ENCODE assay signal across 1 cellular context in genomic region chr7:138460176-138460648, GRCh38.
A peak's percentile ranks its signal among the peaks of the same experiment; 100 is the strongest.
TF ChIP-seq lines count a peak whose summit lies in the region.

TRIM24 (plus strand) TSS chr7:138460259; CDS start chr7:138460549, 290 bp downstream.

TF ChIP-seq in K562, 482 proteins besides CTCF, POLR2A, EP300 and RAD21 (continued from another document and continues in another):
- TF ChIP-seq RBM15 (IDR thresholded peaks at IDR 0.05; ENCODE audit: insufficient read depth, low read length) (no peak), ZNF436 (CRISPR knock-in tag; IDR thresholded peaks at IDR 0.05) (no peak), PTRF (tag; IDR thresholded peaks at IDR 0.05) (no peak), CUX1 (CRISPR knock-in tag; IDR thresholded peaks at IDR 0.05) (no peak), SP2 (IDR thresholded peaks at IDR 0.05; ENCODE audit: extremely low read depth, low read depth, low read length, poor library complexity, severe bottlenecking) (no peak), NFE2L1 (tag; IDR thresholded peaks at IDR 0.05; ENCODE audit: borderline replicate concordance, low read depth) (no peak), RREB1 (CRISPR knock-in tag; IDR thresholded peaks at IDR 0.05) (peak; percentile 88; the same call in 1 of the 2 replicates), SAFB (IDR thresholded peaks at IDR 0.05; ENCODE audit: borderline replicate concordance, low read depth, low read length) (peak; percentile 96), ZNF512 (tag; IDR thresholded peaks at IDR 0.05) (no peak), PHB (CRISPR knock-in tag; IDR thresholded peaks at IDR 0.05) (no peak), SOX6 (IDR thresholded peaks at IDR 0.05) (0 out of 2 replicates have a peak, but pooled peaks have one; percentile 16), ATF3 (IDR thresholded peaks at IDR 0.05) (no peak), ATF3 (CRISPR knock-in tag; conservative IDR thresholded peaks at IDR 0.05) (no peak), DACH1 (IDR thresholded peaks at IDR 0.05; ENCODE audit: partially characterized antibody) (no peak), SRSF1 (IDR thresholded peaks at IDR 0.05; ENCODE audit: low read depth, low read length) (no peak), ZFPM2 (CRISPR knock-in tag; IDR thresholded peaks at IDR 0.05) (no peak), IRF2 (CRISPR knock-in tag; IDR thresholded peaks at IDR 0.05) (no peak), E2F3 (CRISPR knock-in tag; IDR thresholded peaks at IDR 0.05) (peak; percentile 61; the same call in 1 of the 2 replicates), MXD1 (CRISPR knock-in tag; IDR thresholded peaks at IDR 0.05; ENCODE audit: borderline replicate concordance, poor library complexity, severe bottlenecking) (no peak), ATF7 (IDR thresholded peaks at IDR 0.05) (no peak), AFF4 (CRISPR knock-in tag; IDR thresholded peaks at IDR 0.05) (peak; percentile 55; the same call in 1 of the 2 replicates)
- TF ChIP-seq, protein P1, sequence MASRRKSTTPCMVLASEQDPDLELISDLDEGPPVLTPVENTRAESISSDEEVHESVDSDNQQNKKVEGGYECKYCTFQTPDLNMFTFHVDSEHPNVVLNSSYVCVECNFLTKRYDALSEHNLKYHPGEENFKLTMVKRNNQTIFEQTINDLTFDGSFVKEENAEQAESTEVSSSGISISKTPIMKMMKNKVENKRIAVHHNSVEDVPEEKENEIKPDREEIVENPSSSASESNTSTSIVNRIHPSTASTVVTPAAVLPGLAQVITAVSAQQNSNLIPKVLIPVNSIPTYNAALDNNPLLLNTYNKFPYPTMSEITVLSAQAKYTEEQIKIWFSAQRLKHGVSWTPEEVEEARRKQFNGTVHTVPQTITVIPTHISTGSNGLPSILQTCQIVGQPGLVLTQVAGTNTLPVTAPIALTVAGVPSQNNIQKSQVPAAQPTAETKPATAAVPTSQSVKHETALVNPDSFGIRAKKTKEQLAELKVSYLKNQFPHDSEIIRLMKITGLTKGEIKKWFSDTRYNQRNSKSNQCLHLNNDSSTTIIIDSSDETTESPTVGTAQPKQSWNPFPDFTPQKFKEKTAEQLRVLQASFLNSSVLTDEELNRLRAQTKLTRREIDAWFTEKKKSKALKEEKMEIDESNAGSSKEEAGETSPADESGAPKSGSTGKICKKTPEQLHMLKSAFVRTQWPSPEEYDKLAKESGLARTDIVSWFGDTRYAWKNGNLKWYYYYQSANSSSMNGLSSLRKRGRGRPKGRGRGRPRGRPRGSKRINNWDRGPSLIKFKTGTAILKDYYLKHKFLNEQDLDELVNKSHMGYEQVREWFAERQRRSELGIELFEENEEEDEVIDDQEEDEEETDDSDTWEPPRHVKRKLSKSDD (conservative IDR thresholded peaks at IDR 0.05; ENCODE audit: low read length): no peak
- TF ChIP-seq, protein P2, sequence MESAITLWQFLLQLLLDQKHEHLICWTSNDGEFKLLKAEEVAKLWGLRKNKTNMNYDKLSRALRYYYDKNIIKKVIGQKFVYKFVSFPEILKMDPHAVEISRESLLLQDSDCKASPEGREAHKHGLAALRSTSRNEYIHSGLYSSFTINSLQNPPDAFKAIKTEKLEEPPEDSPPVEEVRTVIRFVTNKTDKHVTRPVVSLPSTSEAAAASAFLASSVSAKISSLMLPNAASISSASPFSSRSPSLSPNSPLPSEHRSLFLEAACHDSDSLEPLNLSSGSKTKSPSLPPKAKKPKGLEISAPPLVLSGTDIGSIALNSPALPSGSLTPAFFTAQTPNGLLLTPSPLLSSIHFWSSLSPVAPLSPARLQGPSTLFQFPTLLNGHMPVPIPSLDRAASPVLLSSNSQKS (CRISPR knock-in tag; IDR thresholded peaks at IDR 0.05): no peak
- TF ChIP-seq, protein P3, sequence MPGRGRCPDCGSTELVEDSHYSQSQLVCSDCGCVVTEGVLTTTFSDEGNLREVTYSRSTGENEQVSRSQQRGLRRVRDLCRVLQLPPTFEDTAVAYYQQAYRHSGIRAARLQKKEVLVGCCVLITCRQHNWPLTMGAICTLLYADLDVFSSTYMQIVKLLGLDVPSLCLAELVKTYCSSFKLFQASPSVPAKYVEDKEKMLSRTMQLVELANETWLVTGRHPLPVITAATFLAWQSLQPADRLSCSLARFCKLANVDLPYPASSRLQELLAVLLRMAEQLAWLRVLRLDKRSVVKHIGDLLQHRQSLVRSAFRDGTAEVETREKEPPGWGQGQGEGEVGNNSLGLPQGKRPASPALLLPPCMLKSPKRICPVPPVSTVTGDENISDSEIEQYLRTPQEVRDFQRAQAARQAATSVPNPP (IDR thresholded peaks at IDR 0.05; ENCODE audit: borderline replicate concordance, insufficient read depth, insufficient read length): no peak
- TF ChIP-seq, protein P4, sequence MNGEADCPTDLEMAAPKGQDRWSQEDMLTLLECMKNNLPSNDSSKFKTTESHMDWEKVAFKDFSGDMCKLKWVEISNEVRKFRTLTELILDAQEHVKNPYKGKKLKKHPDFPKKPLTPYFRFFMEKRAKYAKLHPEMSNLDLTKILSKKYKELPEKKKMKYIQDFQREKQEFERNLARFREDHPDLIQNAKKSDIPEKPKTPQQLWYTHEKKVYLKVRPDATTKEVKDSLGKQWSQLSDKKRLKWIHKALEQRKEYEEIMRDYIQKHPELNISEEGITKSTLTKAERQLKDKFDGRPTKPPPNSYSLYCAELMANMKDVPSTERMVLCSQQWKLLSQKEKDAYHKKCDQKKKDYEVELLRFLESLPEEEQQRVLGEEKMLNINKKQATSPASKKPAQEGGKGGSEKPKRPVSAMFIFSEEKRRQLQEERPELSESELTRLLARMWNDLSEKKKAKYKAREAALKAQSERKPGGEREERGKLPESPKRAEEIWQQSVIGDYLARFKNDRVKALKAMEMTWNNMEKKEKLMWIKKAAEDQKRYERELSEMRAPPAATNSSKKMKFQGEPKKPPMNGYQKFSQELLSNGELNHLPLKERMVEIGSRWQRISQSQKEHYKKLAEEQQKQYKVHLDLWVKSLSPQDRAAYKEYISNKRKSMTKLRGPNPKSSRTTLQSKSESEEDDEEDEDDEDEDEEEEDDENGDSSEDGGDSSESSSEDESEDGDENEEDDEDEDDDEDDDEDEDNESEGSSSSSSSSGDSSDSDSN (IDR thresholded peaks at IDR 0.05; ENCODE audit: borderline replicate concordance in 1 of 2, low read depth in 2 of 2, low read length in 2 of 2): peak; percentile 94 to 95; a peak in 3 of 4 replicates
